In the genomic region with DNA sequence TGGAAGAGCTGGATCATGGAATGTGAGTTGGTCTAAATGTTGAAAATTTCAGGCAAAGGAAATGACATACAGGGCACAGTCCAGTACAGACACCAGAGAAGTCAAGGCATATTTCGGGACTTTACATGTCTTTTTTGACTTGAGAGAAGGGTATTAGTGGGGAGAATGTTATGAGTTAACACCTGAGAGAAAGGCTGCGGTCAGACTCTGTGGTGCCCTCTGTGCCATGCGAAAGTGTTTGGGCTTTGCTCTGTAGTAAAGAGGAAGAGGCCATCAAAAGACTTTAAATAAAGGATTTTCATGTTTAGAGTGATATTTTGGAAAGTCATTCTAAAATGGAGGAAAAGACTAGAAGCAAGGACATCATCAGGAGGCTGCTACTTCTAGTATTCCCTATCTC, we compare ENCODE assay signal across 3 cellular contexts.
"Had no signal": no experiment of that assay in that cellular context is flagged by ENCODE, and none has a peak within 500 bp of the region (broad histone marks: within the 10 kb centered on the region; RNA-seq: fewer than 3 reads in every experiment).

No MANE protein-coding gene starts in this region.

- H3K4me3 ChIP-seq: GM12878 had no signal

- ATAC-seq: GM12878 had no signal

- DNase-seq: GDM1, GF-D8 had no signal
